ENCODE assay signal across 8 cellular contexts in the genomic region with DNA sequence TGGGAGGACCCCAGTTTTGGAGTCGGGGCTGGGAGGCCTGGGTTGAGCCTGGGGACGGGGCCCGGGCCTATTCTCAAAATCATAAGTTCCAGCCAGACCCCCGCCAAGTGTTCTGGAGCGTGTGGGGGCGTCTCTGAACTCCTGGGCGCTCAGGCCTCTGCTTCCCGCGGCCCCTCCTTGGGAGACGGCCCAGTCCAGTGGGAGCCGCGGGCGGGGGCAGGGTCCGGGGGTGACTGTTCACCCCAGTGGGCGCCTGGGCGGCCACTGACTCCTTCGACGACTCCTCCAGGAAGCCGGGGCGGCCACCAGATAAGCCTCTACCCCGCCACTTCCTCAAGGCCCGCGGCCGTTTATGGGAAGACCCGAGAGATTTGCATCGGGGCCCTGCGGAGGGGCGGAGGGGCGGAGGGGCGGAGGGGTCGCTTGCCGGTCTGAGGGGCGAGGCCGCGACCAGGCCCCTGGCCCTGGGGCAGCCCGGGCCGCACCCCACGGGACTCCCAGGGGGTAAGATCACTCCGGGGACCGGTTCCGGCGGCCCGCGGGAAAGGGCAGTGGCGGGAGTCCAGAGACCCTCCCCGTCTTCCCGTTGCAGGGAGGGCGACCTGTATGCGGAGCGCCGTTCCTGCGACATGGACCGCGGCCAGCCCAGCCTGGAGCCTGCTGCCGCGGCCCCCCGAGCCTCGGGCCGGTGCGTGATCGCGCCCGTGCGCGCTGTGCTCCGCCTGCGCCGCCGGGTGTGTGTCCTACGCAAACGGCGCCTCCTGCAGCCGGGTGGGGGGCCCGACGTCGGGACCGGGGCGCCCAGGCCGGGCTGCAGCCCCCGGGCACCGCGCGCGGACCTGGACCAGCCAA. TPM values are rescaled to one million over a fixed set of nuclear protein-coding genes. Genes with fewer than 3 reads are reported as not detected.
DNase-seq lines count a peak whose midpoint lies in the region; ATAC-seq and TF ChIP-seq lines count a peak whose summit lies in the region.

No MANE protein-coding gene starts in this region.

- in situ Hi-C loops in gastrocnemius medialis (cut with MboI; ENCODE audit: low sequenced_read_pairs in 4 of 4), result loop anchor here in 3 of 4 donors (25.0 kb wide), 1 partner anchor 134 kb away; the partner anchor contains the start of genes EXD3 (in 3 of the 3) and NOXA1 (in 3 of the 3)

- intact Hi-C loops in left cardiac atrium (cut with DNase I) (no loop called here), gastrocnemius medialis (cut with DNase I; ENCODE audit: low total_unique reads) (no loop called here)

- TF ChIP-seq POLR2A in gastrocnemius medialis (IDR thresholded peaks at IDR 0.05), result no peak

- ATAC-seq in activated T-cell treated with anti-CD3 and anti-CD28 coated beads, Interleukin-2, amount 50 U/mL, for 4 hours, result peak; percentile 5 to 9
- ATAC-seq in left cardiac atrium, result peak; percentile 5 to 24
- ATAC-seq in gastrocnemius medialis, result no peak

- H3K27ac Mint-ChIP-seq in activated CD4-positive, alpha-beta memory T cell treated with anti-CD3 and anti-CD28 coated beads, Interleukin-2, amount 10 ng/mL, durations not matched to agents 7 days and 5 days, result peak overlapping the region; percentile 79

- no peaks in the 10 kb centered on the region for H3K9me3 Mint-ChIP-seq in activated T-cell treated with anti-CD3 and anti-CD28 coated beads, Interleukin-2, amount 50 U/mL, for 4 hours
- no peaks in the 10 kb centered on the region for H3K9me3 Mint-ChIP-seq in activated CD4-positive, alpha-beta memory T cell treated with anti-CD3 and anti-CD28 coated beads, Interleukin-2, amount 10 ng/mL, durations not matched to agents 7 days and 5 days

- H3K36me3 Mint-ChIP-seq in activated T-cell treated with anti-CD3 and anti-CD28 coated beads, Interleukin-2, amount 50 U/mL, for 4 hours (ENCODE audit: insufficient read depth), result peaks cover 4% of the 10 kb centered on the region
- peaks cover 9% of the 10 kb centered on the region for H3K36me3 Mint-ChIP-seq in activated CD4-positive, alpha-beta memory T cell treated with anti-CD3 and anti-CD28 coated beads, Interleukin-2, amount 10 ng/mL, durations not matched to agents 7 days and 5 days (ENCODE audit: low read depth)

- peaks cover 15% of the 10 kb centered on the region for H3K4me1 Mint-ChIP-seq in activated T-cell treated with anti-CD3 and anti-CD28 coated beads, Interleukin-2, amount 50 U/mL, for 4 hours (ENCODE audit: low read depth)
- peaks cover 30% of the 10 kb centered on the region for H3K4me1 Mint-ChIP-seq in activated CD4-positive, alpha-beta memory T cell treated with anti-CD3 and anti-CD28 coated beads, Interleukin-2, amount 10 ng/mL, durations not matched to agents 7 days and 5 days

- peak overlapping the region; percentile 36 to 51 (median 49) for H3K4me3 ChIP-seq in gastrocnemius medialis

- H3K27ac ChIP-seq in gastrocnemius medialis, result peak overlapping the region; percentile 68 to 83 (median 80)

- no peaks in the 10 kb centered on the region for H3K9me3 ChIP-seq in gastrocnemius medialis

- peaks cover 13 to 47% (median 20%) of the 10 kb centered on the region in 3 donors for H3K27me3 ChIP-seq in gastrocnemius medialis

- peak overlapping the region; percentile 79 for H3K4me3 Mint-ChIP-seq in activated T-cell treated with anti-CD3 and anti-CD28 coated beads, Interleukin-2, amount 50 U/mL, for 4 hours
- peak overlapping the region; percentile 84 for H3K4me3 Mint-ChIP-seq in activated CD4-positive, alpha-beta memory T cell treated with anti-CD3 and anti-CD28 coated beads, Interleukin-2, amount 10 ng/mL, durations not matched to agents 7 days and 5 days

- no peak for TF ChIP-seq CTCF in gastrocnemius medialis (IDR thresholded peaks at IDR 0.05 in 4 of 5, conservative IDR thresholded peaks at IDR 0.05 in 1 of 5)

- peaks cover 17 to 21% of the 10 kb centered on the region in 2 donors for H3K4me1 ChIP-seq in gastrocnemius medialis

- POLR2A ChIA-PET in activated CD4-positive, alpha-beta memory T cell treated with anti-CD3 and anti-CD28 coated beads, Interleukin-2, amount 10 ng/mL, durations not matched to agents 7 days and 5 days (lab: Charles Lee), result interaction anchor here (1.0 to 2.9 kb wide), 6 partner anchors 9 to 163 kb away, joined by 3 to 18 read pairs (median 6); partner anchors contain the start of genes NELFB and TUBB4B

- peaks cover 0 to 2% of the 10 kb centered on the region in 2 donors for H3K36me3 ChIP-seq in gastrocnemius medialis

- CTCF ChIA-PET in activated CD4-positive, alpha-beta memory T cell treated with anti-CD3 and anti-CD28 coated beads, Interleukin-2, amount 10 ng/mL, durations not matched to agents 7 days and 5 days (lab: Charles Lee), result interaction anchor here (0.6 to 2.1 kb wide), 6 partner anchors 9 to 350 kb away, joined by 3 to 9 read pairs (median 4); partner anchors contain the start of genes NRARP and TUBB4B

- H3K27me3 Mint-ChIP-seq in activated T-cell treated with anti-CD3 and anti-CD28 coated beads, Interleukin-2, amount 50 U/mL, for 4 hours (ENCODE audit: low read depth), result peaks cover 7% of the 10 kb centered on the region
- no peaks in the 10 kb centered on the region for H3K27me3 Mint-ChIP-seq in activated CD4-positive, alpha-beta memory T cell treated with anti-CD3 and anti-CD28 coated beads, Interleukin-2, amount 10 ng/mL, durations not matched to agents 7 days and 5 days

- no peak for DNase-seq in activated T-cell treated with anti-CD3 and anti-CD28 coated beads, Interleukin-2, amount 50 U/mL, for 4 hours
- no peak for DNase-seq in activated T-cell treated with anti-CD3 and anti-CD28 coated beads for 4 hours
- peak; percentile 39 for DNase-seq in activated CD4-positive, alpha-beta memory T cell treated with anti-CD3 and anti-CD28 coated beads, Interleukin-2, amount 10 ng/mL, durations not matched to agents 7 days and 5 days
- peak; percentile 76 for DNase-seq in left cardiac atrium
- no peak for DNase-seq in gastrocnemius medialis
- DNase-seq in NCI-H446 treated with DMSO at 0.1 percent for 48 hours (lab: John Stamatoyannopoulos, UW), result no peak
- no peak for DNase-seq in DMS79 (lab: John Stamatoyannopoulos, UW)
- DNase-seq in NCI-H82 treated with DMSO at 0.1 percent for 48 hours (lab: John Stamatoyannopoulos, UW; ENCODE audit: unreplicated experiment), result no peak

RNA-seq across cellular contexts. Expression of gene TOR4A, which starts 0.8 kb away (rescaled TPM):
- total RNA-seq in activated T-cell treated with anti-CD3 and anti-CD28 coated beads, Interleukin-2, amount 50 U/mL, for 4 hours, result 1 to 10 TPM; 3.2 to 4.0 (median 3.6) TPM
- 10 to 100 TPM; 22.4 to 23.2 TPM for total RNA-seq in activated CD4-positive, alpha-beta memory T cell treated with anti-CD3 and anti-CD28 coated beads, Interleukin-2, amount 10 ng/mL, durations not matched to agents 7 days and 5 days
- total RNA-seq in left cardiac atrium, result 1 to 10 TPM; 6.2 to 9.4 TPM
- 1 to 10 TPM; 1.2 to 2.8 (median 1.7) TPM for total RNA-seq in gastrocnemius medialis

RNA-seq across cellular contexts. Expression of gene NELFB, which starts 23.2 kb away (rescaled TPM):
- total RNA-seq in activated T-cell treated with anti-CD3 and anti-CD28 coated beads, Interleukin-2, amount 50 U/mL, for 4 hours, result 10 to 100 TPM; 72.0 to 81.1 (median 73.5) TPM
- total RNA-seq in activated CD4-positive, alpha-beta memory T cell treated with anti-CD3 and anti-CD28 coated beads, Interleukin-2, amount 10 ng/mL, durations not matched to agents 7 days and 5 days, result 10 to 100 TPM; 58.8 to 59.6 TPM
- total RNA-seq in left cardiac atrium, result 10 to 100 TPM; 35.1 to 38.1 TPM
- 10 to 100 TPM; 21.6 to 61.5 (median 39.4) TPM for total RNA-seq in gastrocnemius medialis

RNA-seq across cellular contexts. Expression of gene NRARP, which starts 23.8 kb away (rescaled TPM):
- 10 to 100 TPM in 2 of 3 donors, 1 to 10 TPM in 1; 7.6 to 15.6 (median 11.6) TPM for total RNA-seq in activated T-cell treated with anti-CD3 and anti-CD28 coated beads, Interleukin-2, amount 50 U/mL, for 4 hours
- total RNA-seq in activated CD4-positive, alpha-beta memory T cell treated with anti-CD3 and anti-CD28 coated beads, Interleukin-2, amount 10 ng/mL, durations not matched to agents 7 days and 5 days, result under 1 TPM; 0.71 to 0.75 TPM
- total RNA-seq in left cardiac atrium, result 10 to 100 TPM in 1 of 2 donors, 1 to 10 TPM in 1; 4.9 to 11.5 TPM
- total RNA-seq in gastrocnemius medialis, result 1 to 10 TPM; 1.9 to 5.4 (median 3.4) TPM

RNA-seq across cellular contexts. Expression of gene STPG3, which starts 27.2 kb away (rescaled TPM):
- total RNA-seq in activated T-cell treated with anti-CD3 and anti-CD28 coated beads, Interleukin-2, amount 50 U/mL, for 4 hours, result not detected
- total RNA-seq in activated CD4-positive, alpha-beta memory T cell treated with anti-CD3 and anti-CD28 coated beads, Interleukin-2, amount 10 ng/mL, durations not matched to agents 7 days and 5 days, result not detected
- total RNA-seq in left cardiac atrium (under 1 TPM in 1 of 2 donors, not detected in 1; 0.59 TPM), gastrocnemius medialis (not detected)

RNA-seq across cellular contexts. Expression of gene TUBB4B, which starts 37.2 kb away (rescaled TPM):
- 100 to 1,000 TPM; 345 to 383 (median 380) TPM for total RNA-seq in activated T-cell treated with anti-CD3 and anti-CD28 coated beads, Interleukin-2, amount 50 U/mL, for 4 hours
- 100 to 1,000 TPM; 314 to 319 TPM for total RNA-seq in activated CD4-positive, alpha-beta memory T cell treated with anti-CD3 and anti-CD28 coated beads, Interleukin-2, amount 10 ng/mL, durations not matched to agents 7 days and 5 days
- total RNA-seq in left cardiac atrium, result 100 to 1,000 TPM; 324 to 437 TPM
- total RNA-seq in gastrocnemius medialis, result 100 to 1,000 TPM; 222 to 495 (median 363) TPM

Comparison
In these comparisons a context has a peak if more than half of its experiments do, and no peak if none do; other contexts are left out.
1. ATAC-seq: peak in activated T-cell treated with anti-CD3 and anti-CD28 coated beads, Interleukin-2, amount 50 U/mL, for 4 hours (2 of 2) and left cardiac atrium (2 of 2); none in gastrocnemius medialis (0 of 2).
2. DNase-seq: peak in activated CD4-positive, alpha-beta memory T cell treated with anti-CD3 and anti-CD28 coated beads, Interleukin-2, amount 10 ng/mL, durations not matched to agents 7 days and 5 days (single experiment) and left cardiac atrium (single experiment); none in activated T-cell treated with anti-CD3 and anti-CD28 coated beads, Interleukin-2, amount 50 U/mL, for 4 hours (single experiment), activated T-cell treated with anti-CD3 and anti-CD28 coated beads for 4 hours (single experiment), gastrocnemius medialis (0 of 2), NCI-H446 treated with DMSO at 0.1 percent for 48 hours (single experiment), DMS79 (single experiment) and NCI-H82 treated with DMSO at 0.1 percent for 48 hours (single experiment).